9 cellular contexts compared by ENCODE assay signal in genomic region chr12:73833746-73834145, GRCh38.
"Had no signal": no experiment of that assay in that cellular context is flagged by ENCODE, and none has a peak within 500 bp of the region (broad histone marks: within the 10 kb centered on the region; RNA-seq: fewer than 3 reads in every experiment).

No MANE protein-coding gene starts in this region.

- H3K4me1 ChIP-seq: HAP-1 had no signal

- H2AFZ ChIP-seq: GM23248 had no signal

- ATAC-seq: HCT116, K562 had no signal

- H3K36me3 ChIP-seq: HAP-1 had no signal

- H3K4me3 Mint-ChIP-seq: HFFc6 had no signal

- H3K27ac ChIP-seq: GM23248 had no signal

- DNase-seq: GM23248, GOT3, H7, HFFc6, IMR-90, KG1 had no signal

- H3K9me3 ChIP-seq: HAP-1 had no signal

- FAIRE-seq: K562 had no signal

- H3K4me3 ChIP-seq: GM23248, HAP-1, K562 had no signal

- H3K27ac Mint-ChIP-seq: HFFc6 had no signal

- H3K9ac ChIP-seq: GM23248 had no signal

- H3K9me3 Mint-ChIP-seq: HFFc6 had no signal
